Comparison of ENCODE assay signal across 36 cellular contexts in the genomic region with DNA sequence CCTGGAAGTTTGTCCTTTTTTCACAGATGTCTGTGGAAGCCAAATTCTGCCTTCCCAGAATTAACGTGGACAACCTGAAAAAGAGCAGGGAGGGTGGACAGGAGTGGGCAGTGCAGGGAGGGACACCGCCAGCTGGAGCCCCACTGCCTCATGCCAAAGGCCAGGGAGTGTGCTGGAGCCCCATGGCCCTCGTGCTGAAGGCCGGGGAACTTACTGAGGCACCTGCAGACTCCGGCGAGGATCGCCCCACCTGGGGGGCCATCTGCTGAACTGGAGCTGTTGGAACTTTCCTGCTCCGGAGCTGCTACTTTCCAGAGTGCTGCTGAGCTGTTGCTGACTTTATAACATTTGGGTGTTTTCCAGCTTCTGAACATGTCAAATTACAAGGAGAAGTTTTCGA. TPM values are rescaled to one million over a fixed set of nuclear protein-coding genes. Genes with fewer than 3 reads are reported as not detected.
"Had no signal": no experiment of that assay in that cellular context is flagged by ENCODE, and none has a peak within 500 bp of the region (broad histone marks: within the 10 kb centered on the region; RNA-seq: fewer than 3 reads in every experiment).

No MANE protein-coding gene starts in this region.

- H3K4me3 Mint-ChIP-seq: activated B cell treated with CpG ODN at 0.5 μM for 24 hours; activated CD4-positive, alpha-beta memory T cell treated with anti-CD3 and anti-CD28 coated beads, Interleukin-2, amount 10 ng/mL, durations not matched to agents 7 days and 5 days; activated CD4-positive, alpha-beta T cell treated with anti-CD3 and anti-CD28 coated beads, Interleukin-2, amount 10 ng/mL, durations not matched to agents 24 days and 14 days; activated CD8-positive, alpha-beta memory T cell treated with anti-CD3 and anti-CD28 coated beads, Interleukin-2, amount 10 ng/mL, durations not matched to agents 7 days and 5 days; activated CD8-positive, alpha-beta T cell treated with anti-CD3 and anti-CD28 coated beads, Interleukin-2, amount 10 ng/mL, durations not matched to agents 7 days and 5 days; activated naive CD4-positive, alpha-beta T cell treated with anti-CD3 and anti-CD28 coated beads, Interleukin-2, amount 10 ng/mL, durations not matched to agents 7 days and 5 days; activated naive CD4-positive, alpha-beta T cell treated with anti-CD3 and anti-CD28 coated beads, Interleukin-2, amount 50 U/mL, for 24 hours; activated naive CD8-positive, alpha-beta T cell; activated naive CD8-positive, alpha-beta T cell treated with anti-CD3 and anti-CD28 coated beads, Interleukin-2, amount 10 ng/mL, durations not matched to agents 7 days and 5 days; activated naive CD8-positive, alpha-beta T cell treated with anti-CD3 and anti-CD28 coated beads, Interleukin-2, amount 50 U/mL, for 24 hours; activated T-cell treated with anti-CD3 and anti-CD28 coated beads, Interleukin-2, amount 50 U/mL, for 4 hours; activated T-cell treated with anti-CD3 and anti-CD28 coated beads, Interleukin-2, amount 50 U/mL, for 72 hours; activated T-helper 1 cell treated with anti-CD3 and anti-CD28 coated beads, Interleukin-12 subunit alpha, Interleukin-12 subunit beta, Interleukin-2, Interleukin-4 antibody, amounts not matched to agents 30 ng/mL and 10 ng/mL and 1 ng/mL, durations not matched to agents 14 hours and 24 hours and 36 hours; activated T-helper 17 cell treated with anti-CD3 and anti-CD28 coated beads, Interleukin-2, amount 50 U/mL, for 72 hours; brain; central memory CD8-positive, alpha-beta T cell; T-helper 1 cell treated with Interleukin-12 subunit alpha and Interleukin-12 subunit beta and Interleukin-4 antibody, amounts not matched to agents 30 μg/mL and 1 μg/mL, for 36 hours; T-helper 2 cell treated with Interferon-gamma antibody and Interleukin-4, amounts not matched to agents 5 μg/mL and 100 μg/mL, for 36 hours had no signal

- H3K4me1 Mint-ChIP-seq: activated B cell treated with CpG ODN at 0.5 μM for 24 hours; activated CD4-positive, alpha-beta memory T cell treated with anti-CD3 and anti-CD28 coated beads, Interleukin-2, amount 10 ng/mL, durations not matched to agents 7 days and 5 days; activated CD4-positive, alpha-beta T cell treated with anti-CD3 and anti-CD28 coated beads, Interleukin-2, amount 10 ng/mL, durations not matched to agents 24 days and 14 days; activated CD8-positive, alpha-beta memory T cell treated with anti-CD3 and anti-CD28 coated beads, Interleukin-2, amount 10 ng/mL, durations not matched to agents 7 days and 5 days; activated naive CD4-positive, alpha-beta T cell treated with anti-CD3 and anti-CD28 coated beads, Interleukin-2, amount 10 ng/mL, durations not matched to agents 7 days and 5 days; activated naive CD4-positive, alpha-beta T cell treated with anti-CD3 and anti-CD28 coated beads, Interleukin-2, amount 50 U/mL, for 24 hours; activated naive CD8-positive, alpha-beta T cell treated with anti-CD3 and anti-CD28 coated beads, Interleukin-2, amount 10 ng/mL, durations not matched to agents 7 days and 5 days; activated naive CD8-positive, alpha-beta T cell treated with anti-CD3 and anti-CD28 coated beads, Interleukin-2, amount 50 U/mL, for 24 hours; activated T-helper 17 cell treated with anti-CD3 and anti-CD28 coated beads, Interleukin-2, amount 50 U/mL, for 72 hours; central memory CD8-positive, alpha-beta T cell had no signal

- DNase-seq: activated B cell treated with CpG ODN at 0.5 μM for 24 hours; activated CD4-positive, alpha-beta memory T cell treated with anti-CD3 and anti-CD28 coated beads, Interleukin-2, amount 10 ng/mL, durations not matched to agents 7 days and 5 days; activated CD4-positive, alpha-beta T cell treated with anti-CD3 and anti-CD28 coated beads for 4 hours; activated CD4-positive, alpha-beta T cell treated with anti-CD3 and anti-CD28 coated beads, Interleukin-2, amount 10 ng/mL, durations not matched to agents 24 days and 14 days; activated CD4-positive, alpha-beta T cell treated with anti-CD3 and anti-CD28 coated beads, Interleukin-2, amount 50 U/mL, for 48 hours; activated CD4-positive, CD25-positive, alpha-beta regulatory T cell treated with anti-CD3 and anti-CD28 coated beads, Interleukin-2, amount 50 U/mL, for 72 hours; activated CD8-positive, alpha-beta memory T cell treated with anti-CD3 and anti-CD28 coated beads for 24 hours; activated CD8-positive, alpha-beta memory T cell treated with anti-CD3 and anti-CD28 coated beads, Interleukin-2, amount 10 ng/mL, durations not matched to agents 7 days and 5 days; activated CD8-positive, alpha-beta memory T cell treated with anti-CD3 and anti-CD28 coated beads, Interleukin-2, amount 50 U/mL, for 48 hours; activated CD8-positive, alpha-beta T cell treated with anti-CD3 and anti-CD28 coated beads, Interleukin-2, amount 10 ng/mL, durations not matched to agents 7 days and 5 days; activated effector memory CD4-positive, alpha-beta T cell treated with anti-CD3 and anti-CD28 coated beads, Interleukin-2, amount 50 U/mL, for 16 hours; activated naive CD4-positive, alpha-beta T cell treated with anti-CD3 and anti-CD28 coated beads, Interleukin-2, amount 10 ng/mL, durations not matched to agents 7 days and 5 days; activated naive CD4-positive, alpha-beta T cell treated with Interleukin-2 at 50 U/mL for 16 hours; activated naive CD8-positive, alpha-beta T cell treated with anti-CD3 and anti-CD28 coated beads, Interleukin-2, amount 10 ng/mL, durations not matched to agents 7 days and 5 days; activated naive CD8-positive, alpha-beta T cell treated with anti-CD3 and anti-CD28 coated beads, Interleukin-2, amount 50 U/mL, for 24 hours; activated T-cell treated with anti-CD3 and anti-CD28 coated beads, Interleukin-2, amount 50 U/mL, for 4 hours; activated T-cell treated with anti-CD3 and anti-CD28 coated beads, Interleukin-2, amount 50 U/mL, for 72 hours; amygdala; anterior cingulate cortex; caudate nucleus; T-helper 1 cell; T-helper 2 cell; T-helper 9 cell had no signal

- H3K27ac Mint-ChIP-seq: activated B cell treated with CpG ODN at 0.5 μM for 24 hours; activated CD4-positive, alpha-beta memory T cell treated with anti-CD3 and anti-CD28 coated beads, Interleukin-2, amount 10 ng/mL, durations not matched to agents 7 days and 5 days; activated CD4-positive, alpha-beta T cell treated with anti-CD3 and anti-CD28 coated beads, Interleukin-2, amount 10 ng/mL, durations not matched to agents 24 days and 14 days; activated CD8-positive, alpha-beta memory T cell treated with anti-CD3 and anti-CD28 coated beads, Interleukin-2, amount 10 ng/mL, durations not matched to agents 7 days and 5 days; activated CD8-positive, alpha-beta T cell treated with anti-CD3 and anti-CD28 coated beads, Interleukin-2, amount 10 ng/mL, durations not matched to agents 7 days and 5 days; activated naive CD4-positive, alpha-beta T cell treated with anti-CD3 and anti-CD28 coated beads, Interleukin-2, amount 10 ng/mL, durations not matched to agents 7 days and 5 days; activated naive CD4-positive, alpha-beta T cell treated with anti-CD3 and anti-CD28 coated beads, Interleukin-2, amount 50 U/mL, for 24 hours; activated naive CD8-positive, alpha-beta T cell; activated naive CD8-positive, alpha-beta T cell treated with anti-CD3 and anti-CD28 coated beads, Interleukin-2, amount 10 ng/mL, durations not matched to agents 7 days and 5 days; activated naive CD8-positive, alpha-beta T cell treated with anti-CD3 and anti-CD28 coated beads, Interleukin-2, amount 50 U/mL, for 24 hours; activated T-cell treated with anti-CD3 and anti-CD28 coated beads, Interleukin-2, amount 50 U/mL, for 72 hours; activated T-helper 1 cell treated with anti-CD3 and anti-CD28 coated beads, Interleukin-12 subunit alpha, Interleukin-12 subunit beta, Interleukin-2, Interleukin-4 antibody, amounts not matched to agents 30 ng/mL and 10 ng/mL and 1 ng/mL, durations not matched to agents 14 hours and 24 hours and 36 hours; activated T-helper 17 cell treated with anti-CD3 and anti-CD28 coated beads, Interleukin-2, amount 50 U/mL, for 72 hours; brain; T-helper 1 cell treated with Interleukin-12 subunit alpha and Interleukin-12 subunit beta and Interleukin-4 antibody, amounts not matched to agents 30 μg/mL and 1 μg/mL, for 36 hours; T-helper 2 cell treated with Interferon-gamma antibody and Interleukin-4, amounts not matched to agents 5 μg/mL and 100 μg/mL, for 36 hours had no signal

- FAIRE-seq: bronchial epithelial cell, TTC549 had no signal

- H3K4me1 ChIP-seq: ascending aorta had no signal

- H3K4me3 ChIP-seq: ascending aorta, cardiac muscle cell had no signal

- H3K27me3 ChIP-seq: ascending aorta, cardiac muscle cell had no signal

- H3K27ac ChIP-seq: ascending aorta, cardiac muscle cell, VCaP had no signal

- ATAC-seq: activated CD8-positive, alpha-beta memory T cell treated with anti-CD3 and anti-CD28 coated beads, Interleukin-2, amount 10 ng/mL, durations not matched to agents 7 days and 5 days; activated CD8-positive, alpha-beta T cell treated with anti-CD3 and anti-CD28 coated beads, Interleukin-2, amount 10 ng/mL, durations not matched to agents 7 days and 5 days; activated naive CD8-positive, alpha-beta T cell treated with anti-CD3 and anti-CD28 coated beads, Interleukin-2, amount 50 U/mL, for 24 hours; activated T-cell treated with anti-CD3 and anti-CD28 coated beads, Interleukin-2, amount 50 U/mL, for 4 hours; activated T-cell treated with anti-CD3 and anti-CD28 coated beads, Interleukin-2, amount 50 U/mL, for 72 hours; activated T-helper 17 cell treated with anti-CD3 and anti-CD28 coated beads, Interleukin-2, amount 50 U/mL, for 72 hours had no signal

- H3K36me3 ChIP-seq: ascending aorta, cardiac muscle cell had no signal

RNA-seq across cellular contexts. Expression of a gene that starts 35.2 kb away (rescaled TPM):
- total RNA-seq: activated B cell treated with CpG ODN at 0.5 μM for 24 hours; activated CD4-positive, alpha-beta memory T cell treated with anti-CD3 and anti-CD28 coated beads, Interleukin-2, amount 10 ng/mL, durations not matched to agents 7 days and 5 days; activated CD4-positive, alpha-beta T cell treated with anti-CD3 and anti-CD28 coated beads, Interleukin-2, amount 10 ng/mL, durations not matched to agents 24 days and 14 days; activated CD8-positive, alpha-beta T cell treated with anti-CD3 and anti-CD28 coated beads, Interleukin-2, amount 10 ng/mL, durations not matched to agents 7 days and 5 days; activated naive CD8-positive, alpha-beta T cell treated with anti-CD3 and anti-CD28 coated beads, Interleukin-2, amount 10 ng/mL, durations not matched to agents 7 days and 5 days; activated T-cell treated with anti-CD3 and anti-CD28 coated beads, Interleukin-2, amount 50 U/mL, for 4 hours; activated T-helper 1 cell treated with anti-CD3 and anti-CD28 coated beads, Interleukin-12 subunit alpha, Interleukin-12 subunit beta, Interleukin-2, Interleukin-4 antibody, amounts not matched to agents 30 ng/mL and 10 ng/mL and 1 ng/mL, durations not matched to agents 14 hours and 24 hours and 36 hours; activated T-helper 17 cell treated with anti-CD3 and anti-CD28 coated beads, Interleukin-2, amount 50 U/mL, for 72 hours; ascending aorta; cardiac muscle cell had no signal

RNA-seq across cellular contexts. Expression of a gene that starts 39.8 kb away (rescaled TPM):
- total RNA-seq: activated B cell treated with CpG ODN at 0.5 μM for 24 hours; activated CD4-positive, alpha-beta T cell treated with anti-CD3 and anti-CD28 coated beads, Interleukin-2, amount 10 ng/mL, durations not matched to agents 24 days and 14 days; activated T-helper 1 cell treated with anti-CD3 and anti-CD28 coated beads, Interleukin-12 subunit alpha, Interleukin-12 subunit beta, Interleukin-2, Interleukin-4 antibody, amounts not matched to agents 30 ng/mL and 10 ng/mL and 1 ng/mL, durations not matched to agents 14 hours and 24 hours and 36 hours; bronchial epithelial cell had no signal
